Comparison of ENCODE assay signal across 20 cellular contexts in genomic region chr10:96112531-96112930, GRCh38. TPM values are rescaled to one million over a fixed set of nuclear protein-coding genes. Genes with fewer than 3 reads are reported as not detected.
DNase-seq lines count a peak whose midpoint lies in the region; ATAC-seq, FAIRE-seq and TF ChIP-seq lines count a peak whose summit lies in the region.
"Had no signal": no experiment of that assay in that cellular context is flagged by ENCODE, and none has a peak within 500 bp of the region (broad histone marks: within the 10 kb centered on the region; RNA-seq: fewer than 3 reads in every experiment).

No MANE protein-coding gene starts in this region.

- in situ Hi-C loops in K562 (cut with MboI), result no loop called here

- no peak overlapping the region for H3K23ac ChIP-seq in H1 (ENCODE audit: insufficient read length)

- no peaks in the 10 kb centered on the region for H3K9me1 ChIP-seq in K562 (ENCODE audit: control insufficient read depth, insufficient read depth, low read length)

- H3K4me1 ChIP-seq in K562 (replicated peaks in 1 of 2; ENCODE audit: control insufficient read depth in 2 of 2, insufficient read depth in 2 of 2, low read length in 2 of 2) (peaks cover 0 to 15% of the 10 kb centered on the region in 2 experiments; a peak in 3 of 5 replicates), H1 (replicated peaks in 1 of 4; ENCODE audit: control insufficient read depth in 3 of 4, insufficient read depth in 4 of 4, low read length in 3 of 4) (no peaks in the 10 kb centered on the region), left lung (no peaks in the 10 kb centered on the region)
- H3K4me1 ChIP-seq: A549; BLaER1 treated with 17β-estradiol and CSF1 and Interleukin-3, amounts not matched to agents 10 nM and 100 nM; Caco-2 had no signal

- no peak overlapping the region for H3K56ac ChIP-seq in H1 (replicated peaks; ENCODE audit: insufficient read length, low read depth, low read length)

- H3K27me3 ChIP-seq in K562 (ENCODE audit: control insufficient read depth in 2 of 2, insufficient read depth in 2 of 2, low read length in 2 of 2), result no peaks in the 10 kb centered on the region
- no peaks in the 10 kb centered on the region for H3K27me3 ChIP-seq in H1 (replicated peaks in 1 of 4; ENCODE audit: control insufficient read depth in 3 of 4, extremely low read depth in 1 of 4, insufficient read depth in 3 of 4, low read length in 3 of 4)
- H3K27me3 ChIP-seq in left lung, result peaks cover 74 to 95% of the 10 kb centered on the region in 2 donors
- H3K27me3 ChIP-seq: BLaER1 treated with 17β-estradiol and CSF1 and Interleukin-3, amounts not matched to agents 10 nM and 100 nM had no signal

- no peak overlapping the region for H3K18ac ChIP-seq in H1 (ENCODE audit: extremely low read depth, low read length)

- H3K14ac ChIP-seq in H1 (ENCODE audit: insufficient read length), result no peak overlapping the region

- H4K20me1 ChIP-seq in K562 (replicated peaks; ENCODE audit: control insufficient read depth, insufficient read depth, low read length), result no peaks in the 10 kb centered on the region
- no peaks in the 10 kb centered on the region for H4K20me1 ChIP-seq in H1 (replicated peaks in 1 of 2; ENCODE audit: control insufficient read depth in 1 of 2, insufficient read depth in 2 of 2, low read length in 2 of 2)
- H4K20me1 ChIP-seq: BLaER1 treated with 17β-estradiol and CSF1 and Interleukin-3, amounts not matched to agents 10 nM and 100 nM had no signal

- TF ChIP-seq EP300 in K562 (IDR thresholded peaks at IDR 0.05; ENCODE audit: low read length), result no peak
- TF ChIP-seq EP300 in H1 (IDR thresholded peaks at IDR 0.05; ENCODE audit: borderline replicate concordance in 1 of 2, low read depth in 2 of 2, low read length in 2 of 2), result no peak

- H3K9ac ChIP-seq in K562 (ENCODE audit: insufficient read depth in 1 of 2, low read depth in 2 of 2, low read length in 2 of 2) (peak overlapping the region in 1 of 2 experiments; percentile 34; a peak in 1 of 4 replicates), H1 (replicated peaks in 1 of 4; ENCODE audit: extremely low read depth in 1 of 4, low read depth in 3 of 4, low read length in 3 of 4) (no peak overlapping the region)
- H3K9ac ChIP-seq: BLaER1 treated with 17β-estradiol and CSF1 and Interleukin-3, amounts not matched to agents 10 nM and 100 nM had no signal

- CTCF ChIA-PET in K562 (lab: Yijun Ruan, JAX; ENCODE audit: low intra/inter-chr PET ratio) (no interaction called here), H1 (lab: Charles Lee; ENCODE audit: partially characterized antibody) (no interaction called here)

- no TSS peak for BruUV-seq in K562 (replicated peaks; lab: Mats Ljungman, UMichigan)

- H2BK120ac ChIP-seq in H1 (replicated peaks; ENCODE audit: low read depth, low read length), result no peak overlapping the region

- no peak overlapping the region for H2AK5ac ChIP-seq in H1 (ENCODE audit: low read depth, low read length)

- H3K79me2 ChIP-seq in K562 (ENCODE audit: control insufficient read depth, insufficient read depth, low read length) (no peaks in the 10 kb centered on the region), H1 (ENCODE audit: control insufficient read depth in 1 of 2, insufficient read depth in 2 of 2, low read length in 2 of 2) (no peaks in the 10 kb centered on the region)

- H3K23me2 ChIP-seq in H1 (ENCODE audit: low read depth, low read length), result no peaks in the 10 kb centered on the region

- H4K91ac ChIP-seq in H1 (replicated peaks; ENCODE audit: insufficient read length, low read length), result no peak overlapping the region

- H3K79me1 ChIP-seq in H1 (ENCODE audit: low read depth, low read length), result no peaks in the 10 kb centered on the region

- peak overlapping the region; percentile 61; the same call in 2 of the 3 replicates for H3K27ac ChIP-seq in K562 (ENCODE audit: extremely low read depth, low read depth, low read length)
- no peak overlapping the region for H3K27ac ChIP-seq in H1 (ENCODE audit: low read depth, low read length)
- H3K27ac ChIP-seq in left lung, result no peak overlapping the region
- H3K27ac ChIP-seq: 22Rv1; A549; BLaER1 treated with 17β-estradiol and CSF1 and Interleukin-3, amounts not matched to agents 10 nM and 100 nM; C4-2B had no signal

- FAIRE-seq in K562 (lab: Jason Lieb, UNC) (peak; percentile 82), H1 (lab: Jason Lieb, UNC) (no peak)
- FAIRE-seq: A549, D721Med, G401.6, GM12891, GM19239 had no signal

- H3K9me3 ChIP-seq in K562 (replicated peaks; ENCODE audit: control insufficient read depth, insufficient read depth, low read depth, low read length) (no peaks in the 10 kb centered on the region), H1 (ENCODE audit: insufficient read depth in 2 of 2, low read depth in 1 of 2, low read length in 1 of 2) (no peaks in the 10 kb centered on the region), left lung (no peaks in the 10 kb centered on the region)
- H3K9me3 ChIP-seq: A549 had no signal

- no peak overlapping the region for H2BK5ac ChIP-seq in H1 (ENCODE audit: low read depth, low read length)

- H4K8ac ChIP-seq in H1 (ENCODE audit: extremely low read depth, insufficient read depth, low read length), result no peak overlapping the region

- H3K4ac ChIP-seq in H1 (replicated peaks; ENCODE audit: insufficient read length, low read depth, low read length), result no peak overlapping the region

- no peak overlapping the region for H2BK20ac ChIP-seq in H1 (ENCODE audit: low read length)

- TF ChIP-seq POLR2A in K562 (conservative IDR thresholded peaks at IDR 0.05) (no peak), H1 (IDR thresholded peaks at IDR 0.05; ENCODE audit: control extremely low read depth in 1 of 2, low read depth in 2 of 2, low read length in 2 of 2) (no peak)

- H3K4me3 ChIP-seq in K562 (no peak overlapping the region), H1 (ENCODE audit: extremely low read depth in 1 of 4, insufficient read depth in 2 of 4, low read depth in 3 of 4, low read length in 4 of 4) (no peak overlapping the region), fibroblast of the aortic adventitia (ENCODE audit: low read depth, low read length) (no peak overlapping the region), left lung (no peak overlapping the region)
- H3K4me3 ChIP-seq: A549; BLaER1 treated with 17β-estradiol and CSF1 and Interleukin-3, amounts not matched to agents 10 nM and 100 nM had no signal

- TF ChIP-seq RAD21 in K562 (CRISPR knock-in tag; conservative IDR thresholded peaks at IDR 0.05 in 1 of 2, IDR thresholded peaks at IDR 0.05 in 1 of 2), result no peak
- TF ChIP-seq RAD21 in H1 (IDR thresholded peaks at IDR 0.05 in 1 of 2, conservative IDR thresholded peaks at IDR 0.05 in 1 of 2; ENCODE audit: low read depth in 2 of 2, low read length in 2 of 2), result no peak

- ATAC-seq in K562 (peak; percentile 84), left lung (no peak)
- ATAC-seq: A549; CD8-positive, alpha-beta T cell had no signal

- 11% methylated on average over 7 of the region's 7 CpGs for WGBS in K562 (ENCODE audit: insufficient coverage, low coverage, missing lambda C conversion rate)
- 97% methylated on average over 7 of the region's 7 CpGs; no CpG with 5 or more reads in 1 of the 2 experiments for WGBS in H1 (ENCODE audit: extremely low coverage in 1 of 2, insufficient coverage in 1 of 2, insufficient read length in 1 of 2, insufficient replicate concordance in 2 of 2, low coverage in 1 of 2, low lambda C conversion rate in 2 of 2, missing lambda C conversion rate in 1 of 2), 2 experiments

- no peak for TF ChIP-seq CTCF in K562 (IDR thresholded peaks at IDR 0.05 in 2 of 3, conservative IDR thresholded peaks at IDR 0.05 in 1 of 3; ENCODE audit: insufficient read depth in 2 of 3, low read depth in 1 of 3, low read length in 3 of 3)
- no peak for TF ChIP-seq CTCF in H1 (IDR thresholded peaks at IDR 0.05; ENCODE audit: control extremely low read depth in 1 of 3, insufficient read depth in 1 of 3, low read depth in 1 of 3, low read length in 3 of 3)
- TF ChIP-seq CTCF in fibroblast of the aortic adventitia (IDR thresholded peaks at IDR 0.05; ENCODE audit: insufficient read depth, low read length), result no peak
- TF ChIP-seq CTCF in left lung (IDR thresholded peaks at IDR 0.05), result no peak

- POLR2A ChIA-PET in K562 (lab: Yijun Ruan, JAX) (interaction anchor here (0.6 to 2.0 kb wide), 2 partner anchors 18 to 23 kb away, joined by 3 to 7 read pairs; partner anchors contain the start of gene ZNF518A), H1 (lab: Charles Lee; ENCODE audit: partially characterized antibody) (no interaction called here)

- intact Hi-C loops in K562 (cut with micrococcal nuclease) (no loop called here), left lung (cut with DNase I) (no loop called here)

- no peak overlapping the region for H2BK12ac ChIP-seq in H1 (ENCODE audit: low read depth, low read length)

- H3K36me3 ChIP-seq in K562 (ENCODE audit: control insufficient read depth, insufficient read depth, low read length), result no peaks in the 10 kb centered on the region
- H3K36me3 ChIP-seq in H1 (ENCODE audit: control insufficient read depth in 2 of 4, insufficient read depth in 4 of 4, low read length in 3 of 4), result no peaks in the 10 kb centered on the region
- H3K36me3 ChIP-seq in left lung, result no peaks in the 10 kb centered on the region
- H3K36me3 ChIP-seq: BLaER1 treated with 17β-estradiol and CSF1 and Interleukin-3, amounts not matched to agents 10 nM and 100 nM had no signal

- H3K4me2 ChIP-seq in K562 (ENCODE audit: insufficient read depth, low read length), result peak overlapping the region; percentile 58
- H3K4me2 ChIP-seq in H1 (ENCODE audit: insufficient read depth in 1 of 2, low read depth in 2 of 2, low read length in 2 of 2), result no peak overlapping the region
- H3K4me2 ChIP-seq: A549; BLaER1 treated with 17β-estradiol and CSF1 and Interleukin-3, amounts not matched to agents 10 nM and 100 nM had no signal

- DNase-seq in K562 (ENCODE audit: extremely low read depth in 1 of 4, low spot score in 3 of 4) (peak in 2 of 4 experiments; percentile 26 to 57), H1 (ENCODE audit: low read depth in 1 of 2, low spot score in 2 of 2) (no peak), fibroblast of the aortic adventitia (ENCODE audit: low read depth) (peak; percentile 25), left lung (no peak), NCI-H774 (lab: John Stamatoyannopoulos, UW) (no peak)
- DNase-seq: AML-193; Caco-2; Calu3; CD4-positive, alpha-beta T cell; CD8-positive, alpha-beta T cell; DMS79 treated with DMSO at 0.1 percent for 48 hours; GF-D8 had no signal

- no peak overlapping the region for H2BK15ac ChIP-seq in H1 (ENCODE audit: low read length)

- no peak overlapping the region for H4K5ac ChIP-seq in H1 (ENCODE audit: insufficient read length, low read depth, low read length)

- H2AFZ ChIP-seq in K562 (ENCODE audit: low read depth, low read length) (peak overlapping the region; percentile 90), H1 (ENCODE audit: low read length) (0 out of 2 replicates have a peak overlapping the region, but pooled peaks have one; percentile 3)

RNA-seq across cellular contexts. Expression of gene ZNF518A, which starts 17.6 kb away (rescaled TPM):
- 28.5 and 85.2 TPM in 2 replicates for total RNA-seq in K562 (2011; cell fraction: chromatin; rRNA removed; ENCODE audit: low replicate concordance)
- total RNA-seq in K562 (2011; cell fraction: nucleolus; rRNA removed), result 19.5 and 30.8 TPM in 2 replicates
- 33.7 and 39.2 TPM in 2 replicates for total RNA-seq in K562 (2011; cell fraction: nucleoplasm; rRNA removed)
- total RNA-seq in K562 (2014; rRNA removed) (15.3 and 16.1 TPM in 2 replicates), K562 (2014; rRNA removed; fragmentation: Illumina TruSeq; extraction: Trizol) (30.0 and 32.8 TPM in 2 replicates), K562 (2015; rRNA removed; fragmentation: Illumina TruSeq; extraction: Trizol) (25.9 and 28.9 TPM in 2 replicates), K562 (2021) (20.7 and 25.8 TPM in 2 replicates), fibroblast of the aortic adventitia (ENCODE audit: low replicate concordance) (8.6 and 20.8 TPM in 2 replicates), left lung (10 to 100 TPM; 19.5 to 23.1 TPM)
- polyA plus RNA-seq in K562 (2011; rRNA removed) (17.5 and 20.8 TPM in 2 replicates), K562 (2014; fragmentation: Illumina TruSeq; extraction: Trizol) (15.7 and 17.4 TPM in 2 replicates), K562 (2014; fragmentation: Nextera tagmentation; extraction: Ambion mirVana) (10 to 100 TPM in 1 of 2 experiments, 1 to 10 TPM in 1; 6.3 to 11.4 TPM), K562 (2014; rRNA removed) (10.9 and 11.9 TPM in 2 replicates), H1 (2011; rRNA removed) (4.0 and 6.6 TPM in 2 replicates)
- 3.2 and 5.5 TPM in 2 replicates for polyA plus RNA-seq in K562 (2011; cell fraction: cytosol; rRNA removed)
- polyA plus RNA-seq in K562 (2011; cell fraction: nucleus; rRNA removed), result 19.6 and 27.6 TPM in 2 replicates
- polyA plus RNA-seq in K562 (2012), result 11.7 and 14.0 TPM in 2 replicates
- polyA minus RNA-seq in K562 (2011; rRNA and poly(A)+ RNA removed), result 36.9 and 40.5 TPM in 2 replicates
- 13.7 and 15.2 TPM in 2 replicates for polyA minus RNA-seq in K562 (2011; cell fraction: cytosol; rRNA and poly(A)+ RNA removed)
- polyA minus RNA-seq in K562 (2011; cell fraction: nucleus; rRNA and poly(A)+ RNA removed), result 35.4 and 49.2 TPM in 2 replicates
- total RNA-seq in H1 (2021; fragmentation: NEBNext Ultra II Directional; extraction: Animal tissue kit (Norgen Biotek cat#: 25700)), result 26.8 and 34.8 TPM in 2 replicates
- 9.1 TPM for polyA plus RNA-seq in H1 (2011; cell fraction: cytosol; rRNA removed)
- 10.1 TPM for polyA plus RNA-seq in H1 (2011; cell fraction: nucleus; rRNA removed)
- 6.3 to 14.5 TPM (median 9.1 TPM) in 4 replicates for polyA plus RNA-seq in H1 (2012, experiment 1 of 2)
- polyA plus RNA-seq in H1 (2012, experiment 2 of 2), result 0.52 TPM
- 15.2 TPM for polyA plus RNA-seq in H1 (2013, experiment 1 of 2)
- 15.3 TPM for polyA plus RNA-seq in H1 (2013, experiment 2 of 2)
- 25.4 and 42.1 TPM in 2 replicates for polyA minus RNA-seq in H1 (2011; rRNA and poly(A)+ RNA removed)
- 17.8 TPM for polyA minus RNA-seq in H1 (2011; cell fraction: cytosol; rRNA and poly(A)+ RNA removed)
- polyA minus RNA-seq in H1 (2011; cell fraction: nucleus; rRNA and poly(A)+ RNA removed), result 69.1 TPM

Comparison
In these comparisons a context has a peak if more than half of its experiments do, and no peak if none do; other contexts are left out.
1. Of the 49 proteins assayed by ChIP-seq in both K562 and H1: peak only in K562: FOSL1; only in H1: none; in both: none; in neither: 44; mixed calls (peak in some experiments, not most) for 4.